9 cellular contexts compared by ENCODE assay signal in genomic region chr1:20232564-20232963, GRCh38. TPM values are rescaled to one million over a fixed set of nuclear protein-coding genes. Genes with fewer than 3 reads are reported as not detected.
"Had no signal": no experiment of that assay in that cellular context is flagged by ENCODE, and none has a peak within 500 bp of the region (broad histone marks: within the 10 kb centered on the region; RNA-seq: fewer than 3 reads in every experiment).

No MANE protein-coding gene starts in this region.

RNA-seq across cellular contexts. Expression of gene PLA2G2C, which starts 46.2 kb away (rescaled TPM):
- total RNA-seq: activated CD4-positive, alpha-beta T cell treated with anti-CD3 and anti-CD28 coated beads, Interleukin-2, amount 10 ng/mL, durations not matched to agents 7 days and 5 days; activated T-cell treated with anti-CD3 and anti-CD28 coated beads, Interleukin-2, amount 50 U/mL, for 4 hours; astrocyte; cardiac muscle cell; LHCN-M2; MCF 10A; SK-MEL-5 had no signal
- polyA plus RNA-seq: cardiac muscle cell, IgD-negative memory B cell had no signal

RNA-seq across cellular contexts. Expression of gene UBXN10, which starts 46.7 kb away (rescaled TPM):
- total RNA-seq: LHCN-M2, MCF 10A had no signal

RNA-seq across cellular contexts. Expression of gene VWA5B1, which starts 58.1 kb away (rescaled TPM):
- total RNA-seq: activated CD4-positive, alpha-beta memory T cell treated with anti-CD3 and anti-CD28 coated beads for 36 hours; activated T-cell treated with anti-CD3 and anti-CD28 coated beads, Interleukin-2, amount 50 U/mL, for 4 hours; astrocyte; LHCN-M2; MCF 10A; SK-MEL-5 had no signal
- polyA plus RNA-seq: IgD-negative memory B cell had no signal
